ENCODE assay signal across 32 cellular contexts in the genomic region with DNA sequence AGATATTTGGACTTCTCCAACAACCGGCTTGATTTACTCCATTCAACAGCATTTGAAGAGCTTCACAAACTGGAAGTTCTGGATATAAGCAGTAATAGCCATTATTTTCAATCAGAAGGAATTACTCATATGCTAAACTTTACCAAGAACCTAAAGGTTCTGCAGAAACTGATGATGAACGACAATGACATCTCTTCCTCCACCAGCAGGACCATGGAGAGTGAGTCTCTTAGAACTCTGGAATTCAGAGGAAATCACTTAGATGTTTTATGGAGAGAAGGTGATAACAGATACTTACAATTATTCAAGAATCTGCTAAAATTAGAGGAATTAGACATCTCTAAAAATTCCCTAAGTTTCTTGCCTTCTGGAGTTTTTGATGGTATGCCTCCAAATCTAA. TPM values are rescaled to one million over a fixed set of nuclear protein-coding genes. Genes with fewer than 3 reads are reported as not detected.
"Had no signal": no experiment of that assay in that cellular context is flagged by ENCODE, and none has a peak within 500 bp of the region (broad histone marks: within the 10 kb centered on the region; RNA-seq: fewer than 3 reads in every experiment).

No MANE protein-coding gene starts in this region.

- H3K27ac ChIP-seq: breast epithelium, cardiac muscle cell, colonic mucosa, dorsolateral prefrontal cortex, esophagus muscularis mucosa, foreskin keratinocyte, gastrocnemius medialis, heart left ventricle, WERI-Rb-1 had no signal

- DNase-seq: activated B cell treated with CpG ODN at 0.5 μM for 24 hours; activated CD4-positive, alpha-beta T cell treated with anti-CD3 and anti-CD28 coated beads for 48 hours; activated CD4-positive, alpha-beta T cell treated with anti-CD3 and anti-CD28 coated beads, Interleukin-2, amount 50 U/mL, for 1 hour; activated CD4-positive, alpha-beta T cell treated with anti-CD3 and anti-CD28 coated beads, Interleukin-2, amount 50 U/mL, for 48 hours; activated CD8-positive, alpha-beta memory T cell treated with anti-CD3 and anti-CD28 coated beads for 24 hours; activated CD8-positive, alpha-beta T cell treated with anti-CD3 and anti-CD28 coated beads for 36 hours; activated effector memory CD4-positive, alpha-beta T cell treated with Interleukin-2 at 50 U/mL for 16 hours; activated gamma-delta T cell treated with Interleukin-2 at 50 U/mL for 16 hours; activated naive CD4-positive, alpha-beta T cell treated with anti-CD3 and anti-CD28 coated beads, Interleukin-2, amount 50 U/mL, for 16 hours; activated naive CD4-positive, alpha-beta T cell treated with Interleukin-2 at 50 U/mL for 16 hours; activated T-cell treated with anti-CD3 and anti-CD28 coated beads, Interleukin-2, amount 50 U/mL, for 4 hours; amniotic stem cell; anterior cingulate cortex; central memory CD4-positive, alpha-beta T cell; cerebellar nuclear complex; colonic mucosa; dorsolateral prefrontal cortex; effector memory CD4-positive, alpha-beta T cell; endodermal cell; erythroblast; foreskin keratinocyte; gastrocnemius medialis; glutamatergic neuron; heart left ventricle; T-helper 17 cell; T1000; WERI-Rb-1 had no signal

- H3K27me3 ChIP-seq: cardiac muscle cell, colonic mucosa, esophagus muscularis mucosa, foreskin keratinocyte, gastrocnemius medialis had no signal

- H3K4me3 ChIP-seq: breast epithelium, cardiac muscle cell, colonic mucosa, dorsolateral prefrontal cortex, esophagus muscularis mucosa, gastrocnemius medialis, heart left ventricle had no signal

- H3K9me3 ChIP-seq: breast epithelium, colonic mucosa, esophagus muscularis mucosa, gastrocnemius medialis, heart left ventricle had no signal

- ATAC-seq: activated CD4-positive, CD25-positive, alpha-beta regulatory T cell treated with anti-CD3 and anti-CD28 coated beads, Interleukin-2, amount 50 U/mL, for 24 hours; activated CD8-positive, alpha-beta T cell treated with anti-CD3 and anti-CD28 coated beads for 36 hours; activated T-helper 17 cell treated with anti-CD3 and anti-CD28 coated beads, Interleukin-2, amount 50 U/mL, for 72 hours; foreskin keratinocyte; gastrocnemius medialis; heart left ventricle; T-helper 17 cell had no signal

- H3K36me3 ChIP-seq: breast epithelium, cardiac muscle cell, colonic mucosa, esophagus muscularis mucosa, gastrocnemius medialis, heart left ventricle, WERI-Rb-1 had no signal

- H3K4me1 ChIP-seq: breast epithelium, colonic mucosa, esophagus muscularis mucosa, foreskin keratinocyte, gastrocnemius medialis had no signal

RNA-seq across cellular contexts. Expression of a gene that starts 19.3 kb away (rescaled TPM):
- total RNA-seq: activated CD8-positive, alpha-beta T cell treated with anti-CD3 and anti-CD28 coated beads for 36 hours; activated T-cell treated with anti-CD3 and anti-CD28 coated beads, Interleukin-2, amount 50 U/mL, for 4 hours; activated T-helper 17 cell treated with anti-CD3 and anti-CD28 coated beads, Interleukin-2, amount 50 U/mL, for 72 hours; cardiac muscle cell; endodermal cell; foreskin keratinocyte had no signal
- polyA plus RNA-seq: cardiac muscle cell, foreskin keratinocyte had no signal

RNA-seq across cellular contexts. Expression of a gene that starts 20.3 kb away (rescaled TPM):
- total RNA-seq: activated T-helper 17 cell treated with anti-CD3 and anti-CD28 coated beads, Interleukin-2, amount 50 U/mL, for 72 hours; cardiac muscle cell; endodermal cell; foreskin keratinocyte had no signal
- polyA plus RNA-seq: cardiac muscle cell, foreskin keratinocyte had no signal
